ENCODE assay signal across 8 cellular contexts in the genomic region with DNA sequence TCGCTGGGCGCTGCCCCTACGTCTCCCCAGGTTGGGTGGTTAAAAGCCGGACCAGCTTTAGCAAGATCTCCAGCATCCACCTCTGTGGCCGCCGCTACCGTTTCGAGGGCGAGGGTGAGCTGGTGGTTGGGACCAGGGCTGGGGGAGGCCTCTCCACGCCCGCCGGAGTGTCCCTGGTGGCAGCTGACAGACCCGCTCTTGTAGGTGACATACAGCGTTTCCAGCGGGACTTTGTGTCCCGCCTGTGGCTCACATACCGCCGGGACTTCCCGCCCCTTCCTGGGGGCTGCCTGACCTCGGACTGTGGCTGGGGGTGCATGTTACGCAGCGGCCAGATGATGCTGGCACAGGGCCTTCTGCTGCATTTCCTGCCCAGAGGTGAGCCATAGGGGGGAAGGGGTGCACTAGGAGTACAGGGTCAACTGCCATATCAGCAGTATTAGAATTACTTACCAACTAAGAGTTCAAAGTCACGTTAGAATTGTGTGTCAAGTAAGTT. TPM values are rescaled to one million over a fixed set of nuclear protein-coding genes. Genes with fewer than 3 reads are reported as not detected.
A peak's percentile ranks its signal among the peaks of the same experiment; 100 is the strongest.
DNase-seq lines count a peak whose midpoint lies in the region; ATAC-seq, FAIRE-seq and TF ChIP-seq lines count a peak whose summit lies in the region.

No MANE protein-coding gene starts in this region.

- peaks cover 17% of the 10 kb centered on the region in 2 donors for H3K36me3 ChIP-seq in mucosa of rectum (ENCODE audit: control insufficient read depth in 2 of 2, insufficient read depth in 2 of 2, low read length in 2 of 2)

- peaks cover 6 to 14% (median 8%) of the 10 kb centered on the region in 3 donors for H3K4me1 Mint-ChIP-seq in IgD-negative memory B cell

- peak overlapping the region; percentile 65 to 98 (median 85) for H3K27ac Mint-ChIP-seq in IgD-negative memory B cell

- TF ChIP-seq CTCF in A549 (IDR thresholded peaks at IDR 0.05): no peak
- TF ChIP-seq CTCF in cardiac fibroblast (IDR thresholded peaks at IDR 0.05; ENCODE audit: low read depth, low read length): no peak

- no peak for FAIRE-seq in A549 (lab: Jason Lieb, UNC)

- H3K27me3 ChIP-seq in mucosa of rectum (ENCODE audit: control insufficient read depth in 2 of 2, insufficient read depth in 2 of 2, low read length in 2 of 2): peaks cover 0 to 2% of the 10 kb centered on the region in 2 donors

- peaks cover 8% of the 10 kb centered on the region for H3K27me3 Mint-ChIP-seq in IgD-negative memory B cell

- CTCF ChIA-PET in A549 (lab: Yijun Ruan, JAX): interaction anchor here (1.2 kb wide), 1 partner anchor 11 kb away, joined by 3 read pairs; no protein-coding TSS in a partner anchor

- DNase-seq in A549 (ENCODE audit: low read depth in 1 of 2, low spot score in 1 of 2): no peak
- DNase-seq in cardiac fibroblast (ENCODE audit: low read depth in 2 of 2): no peak
- no peak for DNase-seq in NCI-H82 (lab: John Stamatoyannopoulos, UW)
- no peak for DNase-seq in hippocampal formation (lab: John Stamatoyannopoulos, UW)

- peak overlapping the region; percentile 66 for H3K4me2 ChIP-seq in A549

- TF ChIP-seq EP300 in A549 (IDR thresholded peaks at IDR 0.05): no peak

- H3K4me3 Mint-ChIP-seq in IgD-negative memory B cell: peak overlapping the region; percentile 83 to 93 (median 88)

- H3K4me3 ChIP-seq in A549 (peak overlapping the region; percentile 94), cardiac fibroblast (replicated peaks in 1 of 2; ENCODE audit: low read depth in 2 of 2, low read length in 2 of 2) (peak overlapping the region; percentile 84 to 86), mucosa of rectum (ENCODE audit: low read length in 2 of 2) (peak overlapping the region; percentile 71 to 83)

- POLR2A ChIA-PET in A549 (lab: Yijun Ruan, JAX): no interaction called here

- H3K9me3 Mint-ChIP-seq in IgD-negative memory B cell: no peaks in the 10 kb centered on the region

- no peak for TF ChIP-seq RAD21 in A549 (conservative IDR thresholded peaks at IDR 0.05 in 1 of 2, IDR thresholded peaks at IDR 0.05 in 1 of 2)

- peaks cover 6% of the 10 kb centered on the region; the same call in 2 of the 3 replicates for H3K4me1 ChIP-seq in A549
- peaks cover 9 to 17% of the 10 kb centered on the region in 2 donors for H3K4me1 ChIP-seq in mucosa of rectum (ENCODE audit: control insufficient read depth in 2 of 2, insufficient read depth in 2 of 2, low read length in 2 of 2)

- no peaks in the 10 kb centered on the region for H3K36me3 Mint-ChIP-seq in IgD-negative memory B cell

- ATAC-seq in A549 (no peak), HG03045 (IDR thresholded peaks at IDR 0.05; ENCODE audit: unreplicated experiment) (no peak), HG03565 (IDR thresholded peaks at IDR 0.05; ENCODE audit: unreplicated experiment) (no peak)

- H3K27ac ChIP-seq in A549 (peak overlapping the region in 1 of 2 experiments; percentile 99; a peak in 2 of 6 replicates), mucosa of rectum (ENCODE audit: low read depth in 2 of 2, low read length in 2 of 2) (peak overlapping the region; percentile 82 to 88)

- peak overlapping the region; percentile 68 to 98 for H3K9ac ChIP-seq in mucosa of rectum (ENCODE audit: low read depth in 1 of 2, low read length in 2 of 2)

- H3K9me3 ChIP-seq in A549: no peaks in the 10 kb centered on the region
- no peaks in the 10 kb centered on the region for H3K9me3 ChIP-seq in mucosa of rectum (ENCODE audit: control insufficient read depth in 2 of 2, low read length in 2 of 2)

- 37% methylated on average over 2 of the region's 23 CpGs for WGBS in A549 (ENCODE audit: missing lambda C conversion rate)

- TF ChIP-seq POLR2A in A549 (IDR thresholded peaks at IDR 0.05; ENCODE audit: low read length): no peak

TF ChIP-seq in A549, 52 proteins besides CTCF, POLR2A, EP300 and RAD21:
- TF ChIP-seq, protein P1, sequence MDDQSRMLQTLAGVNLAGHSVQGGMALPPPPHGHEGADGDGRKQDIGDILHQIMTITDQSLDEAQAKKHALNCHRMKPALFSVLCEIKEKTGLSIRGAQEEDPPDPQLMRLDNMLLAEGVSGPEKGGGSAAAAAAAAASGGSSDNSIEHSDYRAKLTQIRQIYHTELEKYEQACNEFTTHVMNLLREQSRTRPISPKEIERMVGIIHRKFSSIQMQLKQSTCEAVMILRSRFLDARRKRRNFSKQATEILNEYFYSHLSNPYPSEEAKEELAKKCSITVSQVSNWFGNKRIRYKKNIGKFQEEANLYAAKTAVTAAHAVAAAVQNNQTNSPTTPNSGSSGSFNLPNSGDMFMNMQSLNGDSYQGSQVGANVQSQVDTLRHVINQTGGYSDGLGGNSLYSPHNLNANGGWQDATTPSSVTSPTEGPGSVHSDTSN (IDR thresholded peaks at IDR 0.05): no peak
- TF ChIP-seq MAFK (IDR thresholded peaks at IDR 0.05; ENCODE audit: partially characterized antibody): peak; percentile 38

RNA-seq across cellular contexts. Expression of a gene that starts 1.1 kb away (rescaled TPM):
- polyA plus RNA-seq in A549 (2011; rRNA removed) (6.9 and 7.3 TPM in 2 replicates), A549 (2017; fragmentation: RNase III; extraction: RNeasy Plus Mini Kit Qiagen cat#74134 plus additional on column Dnase treatment) (10.4 to 12.4 TPM (median 10.7 TPM) in 3 replicates), IgD-negative memory B cell (21.0 TPM)
- polyA plus RNA-seq in A549 (2012; cell fraction: cytosol; rRNA removed): 17.8 and 24.2 TPM in 2 replicates
- 69.2 and 76.8 TPM in 2 replicates for polyA plus RNA-seq in A549 (2012; cell fraction: nucleus; rRNA removed)
- 10.8 and 14.9 TPM in 2 replicates for polyA minus RNA-seq in A549 (2011; rRNA and poly(A)+ RNA removed)

RNA-seq across cellular contexts. Expression of a gene that starts 21.0 kb away (rescaled TPM):
- 10.6 and 21.6 TPM in 2 replicates for polyA plus RNA-seq in A549 (2011; rRNA removed)
- 14.0 and 14.4 TPM in 2 replicates for polyA plus RNA-seq in A549 (2012; cell fraction: cytosol; rRNA removed)
- polyA plus RNA-seq in A549 (2012; cell fraction: nucleus; rRNA removed): 42.6 and 45.9 TPM in 2 replicates
- polyA plus RNA-seq in A549 (2017; fragmentation: RNase III; extraction: RNeasy Plus Mini Kit Qiagen cat#74134 plus additional on column Dnase treatment): 23.2 to 25.6 TPM (median 25.2 TPM) in 3 replicates
- 5.7 and 6.3 TPM in 2 replicates for polyA minus RNA-seq in A549 (2011; rRNA and poly(A)+ RNA removed)
- polyA plus RNA-seq in IgD-negative memory B cell: 35.6 TPM

RNA-seq across cellular contexts. Expression of a gene that starts 24.0 kb away (rescaled TPM):
- 2.6 and 3.1 TPM in 2 replicates for polyA plus RNA-seq in A549 (2011; rRNA removed)
- 9.4 and 11.5 TPM in 2 replicates for polyA plus RNA-seq in A549 (2012; cell fraction: cytosol; rRNA removed)
- 4.8 and 8.9 TPM in 2 replicates for polyA plus RNA-seq in A549 (2012; cell fraction: nucleus; rRNA removed)
- polyA plus RNA-seq in A549 (2017; fragmentation: RNase III; extraction: RNeasy Plus Mini Kit Qiagen cat#74134 plus additional on column Dnase treatment): 3.9 to 4.3 TPM (median 4.1 TPM) in 3 replicates
- polyA minus RNA-seq in A549 (2011; rRNA and poly(A)+ RNA removed): 1.0 and 2.0 TPM in 2 replicates
- 193 TPM for polyA plus RNA-seq in IgD-negative memory B cell

RNA-seq across cellular contexts. Expression of a gene that starts 27.6 kb away (rescaled TPM):
- polyA plus RNA-seq in A549 (2011; rRNA removed) (0.99 and 2.1 TPM in 2 replicates), A549 (2017; fragmentation: RNase III; extraction: RNeasy Plus Mini Kit Qiagen cat#74134 plus additional on column Dnase treatment) (3.0 to 3.8 TPM (median 3.1 TPM) in 3 replicates), IgD-negative memory B cell (5.1 TPM)
- polyA plus RNA-seq in A549 (2012; cell fraction: cytosol; rRNA removed): 2.2 and 3.3 TPM in 2 replicates
- 2.5 and 5.1 TPM in 2 replicates for polyA plus RNA-seq in A549 (2012; cell fraction: nucleus; rRNA removed)
- polyA minus RNA-seq in A549 (2011; rRNA and poly(A)+ RNA removed): 0.78 and 0.83 TPM in 2 replicates

RNA-seq across cellular contexts. Expression of a gene that starts 41.6 kb away (rescaled TPM):
- 49.3 and 60.6 TPM in 2 replicates for polyA plus RNA-seq in A549 (2011; rRNA removed)
- 99.6 and 128 TPM in 2 replicates for polyA plus RNA-seq in A549 (2012; cell fraction: cytosol; rRNA removed)
- polyA plus RNA-seq in A549 (2012; cell fraction: nucleus; rRNA removed): 115 and 159 TPM in 2 replicates
- 67.7 to 73.6 TPM (median 72.1 TPM) in 3 replicates for polyA plus RNA-seq in A549 (2017; fragmentation: RNase III; extraction: RNeasy Plus Mini Kit Qiagen cat#74134 plus additional on column Dnase treatment)
- polyA minus RNA-seq in A549 (2011; rRNA and poly(A)+ RNA removed): 102 and 118 TPM in 2 replicates
- 32.9 TPM for polyA plus RNA-seq in IgD-negative memory B cell

Comparison
In these comparisons a context has a peak if more than half of its experiments do, and no peak if none do; other contexts are left out.
1. RNA of a gene that starts 24.0 kb away (polyA plus RNA-seq): 193 TPM in IgD-negative memory B cell (single experiment); 2.6 to 11.5 TPM in A549; every median in the first group is over 10 times any median in the second.
2. Peak in every context shown above with its lines, with median percentiles within 50 percentile points of each other: H3K4me3 ChIP-seq.